ENCODE assay signal across 8 cellular contexts in genomic region chr4:77073981-77074865, GRCh38. TPM values are rescaled to one million over a fixed set of nuclear protein-coding genes. Genes with fewer than 3 reads are reported as not detected.
DNase-seq lines count a peak whose midpoint lies in the region; ATAC-seq and TF ChIP-seq lines count a peak whose summit lies in the region.

No MANE protein-coding gene starts in this region.

- peaks cover 36% of the 10 kb centered on the region for H3K4me1 Mint-ChIP-seq in activated CD4-positive, alpha-beta memory T cell treated with anti-CD3 and anti-CD28 coated beads for 36 hours (ENCODE audit: low read depth)

- peak overlapping the region; percentile 84 for H3K4me3 ChIP-seq in GM12875 (ENCODE audit: low read depth, low read length)
- H3K4me3 ChIP-seq in foreskin fibroblast (ENCODE audit: low read depth in 1 of 2, low read length in 2 of 2) = peak overlapping the region; percentile 57 to 82
- H3K4me3 ChIP-seq in skeletal muscle cell (ENCODE audit: low read depth, low read length) = peak overlapping the region; percentile 80

- peak; percentile 48 for DNase-seq in OCI-M1 (lab: John Stamatoyannopoulos, UW)
- DNase-seq in foreskin fibroblast = no peak
- no peak for DNase-seq in skeletal muscle cell (ENCODE audit: low read depth)
- DNase-seq in activated CD4-positive, alpha-beta memory T cell treated with anti-CD3 and anti-CD28 coated beads for 36 hours = no peak
- no peak for DNase-seq in activated T-cell treated with anti-CD3 and anti-CD28 coated beads, Interleukin-2, amount 50 U/mL, for 48 hours
- DNase-seq in cortex of kidney (lab: John Stamatoyannopoulos, UW) = no peak

- H3K4me3 Mint-ChIP-seq in activated CD4-positive, alpha-beta memory T cell treated with anti-CD3 and anti-CD28 coated beads for 36 hours = no peak overlapping the region

- H3K9me3 Mint-ChIP-seq in activated CD4-positive, alpha-beta memory T cell treated with anti-CD3 and anti-CD28 coated beads for 36 hours = no peaks in the 10 kb centered on the region

- POLR2A ChIA-PET in activated CD4-positive, alpha-beta memory T cell treated with anti-CD3 and anti-CD28 coated beads for 36 hours (lab: Charles Lee) = interaction anchor here (0.6 to 1.0 kb wide), 2 partner anchors 84 to 1866 kb away, joined by 3 read pairs; no protein-coding TSS in a partner anchor

- intact Hi-C loops in activated CD4-positive, alpha-beta memory T cell treated with anti-CD3 and anti-CD28 coated beads for 36 hours (cut with micrococcal nuclease) = loop anchor here (10.0 kb wide), 2 partner anchors 751 to 1349 kb away; partner anchors contain the start of gene USO1

- CTCF ChIA-PET in activated CD4-positive, alpha-beta memory T cell treated with anti-CD3 and anti-CD28 coated beads for 36 hours (lab: Charles Lee) = interaction anchor here (0.9 to 3.2 kb wide), 5 partner anchors 9 to 129 kb away, joined by 4 to 12 read pairs (median 5); no protein-coding TSS in a partner anchor

- no peak overlapping the region for H3K27ac Mint-ChIP-seq in activated CD4-positive, alpha-beta memory T cell treated with anti-CD3 and anti-CD28 coated beads for 36 hours

- H3K27me3 Mint-ChIP-seq in activated CD4-positive, alpha-beta memory T cell treated with anti-CD3 and anti-CD28 coated beads for 36 hours = no peaks in the 10 kb centered on the region

- H3K36me3 Mint-ChIP-seq in activated CD4-positive, alpha-beta memory T cell treated with anti-CD3 and anti-CD28 coated beads for 36 hours = peaks cover 14% of the 10 kb centered on the region

- TF ChIP-seq CTCF in GM12875 (IDR thresholded peaks at IDR 0.05; ENCODE audit: borderline replicate concordance, insufficient read depth, low read depth, low read length) (no peak), foreskin fibroblast (IDR thresholded peaks at IDR 0.05; ENCODE audit: low read depth, low read length) (no peak)

- no peak for ATAC-seq in GM18858 (IDR thresholded peaks at IDR 0.05; ENCODE audit: unreplicated experiment)

RNA-seq across cellular contexts. Expression of gene CCNI, which starts 1.6 kb away (rescaled TPM):
- 100 to 1,000 TPM; 259 to 264 TPM for total RNA-seq in activated CD4-positive, alpha-beta memory T cell treated with anti-CD3 and anti-CD28 coated beads for 36 hours
